ENCODE assay signal across 6 cellular contexts in the genomic region with DNA sequence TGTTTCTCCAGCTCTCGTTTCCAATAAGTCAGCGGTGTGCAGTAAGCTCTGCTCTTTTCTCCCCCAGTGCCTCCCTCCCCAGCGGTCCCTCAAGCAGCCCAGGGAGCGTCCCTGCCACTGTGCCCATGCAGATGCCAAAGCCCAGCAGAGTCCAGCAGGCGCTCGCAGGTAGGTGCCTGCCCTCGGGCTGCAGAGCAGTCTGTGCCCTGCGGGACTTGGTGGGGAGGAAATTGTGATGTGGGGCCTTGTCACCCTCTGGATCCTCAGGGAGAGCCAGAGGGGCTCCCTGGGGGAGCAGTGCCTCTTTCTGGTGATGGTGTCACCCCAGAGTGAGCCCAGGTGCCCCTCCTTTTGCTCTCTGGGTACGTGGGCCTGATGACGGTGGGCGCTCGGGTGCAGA. TPM values are rescaled to one million over a fixed set of nuclear protein-coding genes. Genes with fewer than 3 reads are reported as not detected.
"Had no signal": no experiment of that assay in that cellular context is flagged by ENCODE, and none has a peak within 500 bp of the region (broad histone marks: within the 10 kb centered on the region; RNA-seq: fewer than 3 reads in every experiment).

No MANE protein-coding gene starts in this region.

RNA-seq across cellular contexts. Expression of a gene that starts 42.0 kb away (rescaled TPM):
- total RNA-seq: GM23338, H1, H9, HT-29, IMR-90, K562 had no signal
- polyA plus RNA-seq: GM23338, H1, IMR-90, K562 had no signal
